26 cellular contexts compared by ENCODE assay signal in the genomic region with DNA sequence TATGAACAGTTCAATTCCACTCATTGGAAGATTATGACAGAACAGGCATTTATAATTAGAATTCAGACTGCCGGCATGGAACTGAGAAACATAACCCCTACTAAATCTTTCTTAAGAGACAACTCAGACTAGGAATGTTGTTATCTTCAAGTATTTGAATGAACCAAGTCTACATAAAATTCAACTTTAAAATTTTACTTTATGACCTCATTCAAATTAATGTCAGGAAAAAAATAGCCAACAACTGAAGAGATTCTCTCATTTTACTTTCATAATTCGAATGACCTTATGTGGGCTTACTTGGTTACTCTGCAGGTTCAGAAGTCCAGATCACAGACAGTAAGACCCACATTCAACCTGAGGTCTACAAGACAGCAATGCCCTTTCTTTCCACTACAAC.
"Had no signal": no experiment of that assay in that cellular context is flagged by ENCODE, and none has a peak within 500 bp of the region (broad histone marks: within the 10 kb centered on the region; RNA-seq: fewer than 3 reads in every experiment).

No MANE protein-coding gene starts in this region.

- H3K4me1 ChIP-seq: body of pancreas, parathyroid adenoma, right atrium auricular region had no signal

- H3K9me3 ChIP-seq: body of pancreas, heart left ventricle, left ventricle myocardium inferior, right atrium auricular region, tibial nerve had no signal

- ATAC-seq: activated CD4-positive, alpha-beta T cell treated with anti-CD3 and anti-CD28 coated beads for 36 hours; activated CD8-positive, alpha-beta memory T cell treated with anti-CD3 and anti-CD28 coated beads, Interleukin-2, amount 10 ng/mL, durations not matched to agents 7 days and 5 days; activated CD8-positive, alpha-beta T cell treated with anti-CD3 and anti-CD28 coated beads, Interleukin-2, amount 10 ng/mL, durations not matched to agents 7 days and 5 days; activated naive CD4-positive, alpha-beta T cell treated with anti-CD3 and anti-CD28 coated beads, Interleukin-2, amount 50 U/mL, for 72 hours; activated T-cell treated with anti-CD3 and anti-CD28 coated beads, Interleukin-2, amount 50 U/mL, for 72 hours; body of pancreas; effector memory CD8-positive, alpha-beta T cell; T-cell had no signal

- H3K4me1 Mint-ChIP-seq: activated B cell treated with CpG ODN at 0.5 μM for 24 hours; activated CD4-positive, alpha-beta T cell treated with anti-CD3 and anti-CD28 coated beads for 36 hours; activated CD8-positive, alpha-beta memory T cell treated with anti-CD3 and anti-CD28 coated beads, Interleukin-2, amount 10 ng/mL, durations not matched to agents 7 days and 5 days; T-cell had no signal

- H3K27me3 ChIP-seq: body of pancreas, cardiac muscle cell, heart left ventricle, right atrium auricular region, tibial nerve had no signal

- H3K36me3 ChIP-seq: cardiac muscle cell, heart left ventricle, left ventricle myocardium inferior, right atrium auricular region, tibial nerve had no signal

- H3K9me3 Mint-ChIP-seq: activated B cell treated with CpG ODN at 0.5 μM for 24 hours; activated naive CD4-positive, alpha-beta T cell treated with anti-CD3 and anti-CD28 coated beads, Interleukin-2, amount 50 U/mL, for 72 hours; effector memory CD8-positive, alpha-beta T cell; nephron progenitor cell had no signal

- H3K4me3 Mint-ChIP-seq: activated B cell treated with CpG ODN at 0.5 μM for 24 hours; activated CD4-positive, alpha-beta T cell treated with anti-CD3 and anti-CD28 coated beads for 36 hours; activated CD8-positive, alpha-beta memory T cell treated with anti-CD3 and anti-CD28 coated beads, Interleukin-2, amount 10 ng/mL, durations not matched to agents 7 days and 5 days; activated CD8-positive, alpha-beta T cell treated with anti-CD3 and anti-CD28 coated beads, Interleukin-2, amount 10 ng/mL, durations not matched to agents 7 days and 5 days; activated T-cell treated with anti-CD3 and anti-CD28 coated beads, Interleukin-2, amount 50 U/mL, for 72 hours; effector memory CD8-positive, alpha-beta T cell; nephron progenitor cell; T-cell had no signal

- H3K27me3 Mint-ChIP-seq: activated B cell treated with CpG ODN at 0.5 μM for 24 hours; activated CD4-positive, alpha-beta T cell treated with anti-CD3 and anti-CD28 coated beads for 36 hours; effector memory CD8-positive, alpha-beta T cell had no signal

- H3K4me3 ChIP-seq: body of pancreas, cardiac muscle cell, coronary artery, dorsolateral prefrontal cortex, heart left ventricle, left ventricle myocardium inferior, lung, right atrium auricular region, tibial nerve had no signal

- DNase-seq: activated B cell treated with CpG ODN at 0.5 μM for 24 hours; activated CD4-positive, alpha-beta T cell treated with anti-CD3 and anti-CD28 coated beads for 36 hours; activated CD8-positive, alpha-beta memory T cell treated with anti-CD3 and anti-CD28 coated beads, Interleukin-2, amount 10 ng/mL, durations not matched to agents 7 days and 5 days; activated CD8-positive, alpha-beta T cell treated with anti-CD3 and anti-CD28 coated beads, Interleukin-2, amount 10 ng/mL, durations not matched to agents 7 days and 5 days; activated naive CD4-positive, alpha-beta T cell; activated T-cell treated with anti-CD3 and anti-CD28 coated beads, Interleukin-2, amount 50 U/mL, for 72 hours; anterior cingulate cortex; body of pancreas; cerebellar nuclear complex; dorsolateral prefrontal cortex; effector memory CD8-positive, alpha-beta T cell; foreskin fibroblast; heart left ventricle; hypothalamus; left ventricle myocardium inferior; nephron progenitor cell; stimulated activated CD4-positive, alpha-beta T cell treated with anti-CD3 and anti-CD28 coated beads, Interleukin-2, amount 100 ng/mL, for 48 hours; stimulated activated naive CD4-positive, alpha-beta T cell treated with Interleukin-2 at 50 U/mL for 16 hours; T-cell had no signal

- H3K27ac Mint-ChIP-seq: activated B cell treated with CpG ODN at 0.5 μM for 24 hours; activated CD4-positive, alpha-beta T cell treated with anti-CD3 and anti-CD28 coated beads for 36 hours; activated CD8-positive, alpha-beta memory T cell treated with anti-CD3 and anti-CD28 coated beads, Interleukin-2, amount 10 ng/mL, durations not matched to agents 7 days and 5 days; activated CD8-positive, alpha-beta T cell treated with anti-CD3 and anti-CD28 coated beads, Interleukin-2, amount 10 ng/mL, durations not matched to agents 7 days and 5 days; activated naive CD4-positive, alpha-beta T cell treated with anti-CD3 and anti-CD28 coated beads, Interleukin-2, amount 50 U/mL, for 72 hours; activated T-cell treated with anti-CD3 and anti-CD28 coated beads, Interleukin-2, amount 50 U/mL, for 72 hours; effector memory CD8-positive, alpha-beta T cell; nephron progenitor cell; T-cell had no signal

- H3K36me3 Mint-ChIP-seq: activated CD8-positive, alpha-beta memory T cell treated with anti-CD3 and anti-CD28 coated beads, Interleukin-2, amount 10 ng/mL, durations not matched to agents 7 days and 5 days; activated naive CD4-positive, alpha-beta T cell treated with anti-CD3 and anti-CD28 coated beads, Interleukin-2, amount 50 U/mL, for 72 hours; T-cell had no signal
